In genomic region chr2:18560797-18561085, GRCh38 we compare ENCODE assay signal across 8 cellular contexts. TPM values are rescaled to one million over a fixed set of nuclear protein-coding genes. Genes with fewer than 3 reads are reported as not detected.
DNase-seq lines count a peak whose midpoint lies in the region; ATAC-seq, FAIRE-seq and TF ChIP-seq lines count a peak whose summit lies in the region.

No MANE protein-coding gene starts in this region.

- DNase-seq in GM12892 (ENCODE audit: insufficient read length), result no peak
- no peak for DNase-seq in central memory CD8-positive, alpha-beta T cell (ENCODE audit: low spot score in 2 of 2)
- no peak for DNase-seq in LoVo (ENCODE audit: low spot score)
- DNase-seq in Ammon's horn (ENCODE audit: low spot score), result no peak
- no peak for DNase-seq in urothelium cell line (ENCODE audit: low spot score)
- no peak for DNase-seq in activated CD4-positive, alpha-beta T cell treated with anti-CD3 and anti-CD28 coated beads, Interleukin-2, amount 50 U/mL, for 1 hour

- H3K27me3 Mint-ChIP-seq in central memory CD8-positive, alpha-beta T cell, result no peaks in the 10 kb centered on the region
- H3K27me3 Mint-ChIP-seq in nephron (ENCODE audit: low read depth), result no peaks in the 10 kb centered on the region

- TF ChIP-seq POLR2A in GM12892 (IDR thresholded peaks at IDR 0.05; ENCODE audit: low read depth, low read length), result peak; percentile 57

- peaks cover 17% of the 10 kb centered on the region for H3K36me3 Mint-ChIP-seq in central memory CD8-positive, alpha-beta T cell (ENCODE audit: insufficient read depth)
- peaks cover 43% of the 10 kb centered on the region for H3K36me3 Mint-ChIP-seq in nephron (ENCODE audit: low read depth)

- no peak for TF ChIP-seq CTCF in nephron (IDR thresholded peaks at IDR 0.05; ENCODE audit: unreplicated experiment in 3 of 3)

- peak overlapping the region; percentile 84 for H3K27ac Mint-ChIP-seq in central memory CD8-positive, alpha-beta T cell (ENCODE audit: low read depth)
- H3K27ac Mint-ChIP-seq in nephron, result peak overlapping the region; percentile 98 to 99 (median 99)

- no peaks in the 10 kb centered on the region for H3K9me3 Mint-ChIP-seq in central memory CD8-positive, alpha-beta T cell
- peaks cover 21% of the 10 kb centered on the region for H3K9me3 Mint-ChIP-seq in nephron

- H3K4me3 Mint-ChIP-seq in central memory CD8-positive, alpha-beta T cell, result peak overlapping the region; percentile 90
- peak overlapping the region; percentile 91 to 99 (median 98) for H3K4me3 Mint-ChIP-seq in nephron

- FAIRE-seq in GM12892 (lab: Jason Lieb, UNC) (no peak), urothelium cell line (lab: Jason Lieb, UNC) (no peak)

- ATAC-seq in HG03457 (IDR thresholded peaks at IDR 0.05; ENCODE audit: unreplicated experiment), result peak; percentile 0
- ATAC-seq in central memory CD8-positive, alpha-beta T cell (replicated peaks; ENCODE audit: extremely low read depth, poor library complexity, severe bottlenecking), result no peak

- H3K4me1 Mint-ChIP-seq in central memory CD8-positive, alpha-beta T cell, result peaks cover 33% of the 10 kb centered on the region
- peaks cover 40% of the 10 kb centered on the region for H3K4me1 Mint-ChIP-seq in nephron

RNA-seq across cellular contexts. Expression of gene RDH14, which starts 0.3 kb away (rescaled TPM):
- 21.5 TPM for polyA plus RNA-seq in GM12892 (2012; ENCODE audit: missing spikeins)

RNA-seq across cellular contexts. Expression of gene NT5C1B, which starts 28.6 kb away (rescaled TPM):
- 0.19 TPM for polyA plus RNA-seq in GM12892 (2012; ENCODE audit: missing spikeins)
